Comparison of ENCODE assay signal across 25 cellular contexts in the genomic region with DNA sequence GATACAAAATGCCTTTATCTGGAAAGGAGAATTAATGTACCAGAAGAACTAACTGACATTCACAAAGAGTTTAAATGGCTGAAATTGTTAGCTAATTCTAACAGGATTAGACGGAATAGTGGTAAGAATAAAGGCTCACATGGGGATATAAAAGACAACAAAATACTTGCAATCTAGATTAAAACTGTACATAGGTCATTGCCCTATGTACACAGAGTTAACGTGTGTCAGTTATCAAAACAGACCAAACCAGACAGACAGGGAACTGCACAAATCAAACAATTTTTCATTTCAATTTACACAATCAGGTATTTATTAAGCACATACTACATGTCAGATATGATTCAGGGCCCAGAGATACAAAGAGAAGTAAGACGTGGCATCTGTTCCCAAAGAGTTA. TPM values are rescaled to one million over a fixed set of nuclear protein-coding genes. Genes with fewer than 3 reads are reported as not detected.
A peak's percentile ranks its signal among the peaks of the same experiment; 100 is the strongest.
DNase-seq lines count a peak whose midpoint lies in the region; ATAC-seq and TF ChIP-seq lines count a peak whose summit lies in the region.
"Had no signal": no experiment of that assay in that cellular context is flagged by ENCODE, and none has a peak within 500 bp of the region (broad histone marks: within the 10 kb centered on the region; RNA-seq: fewer than 3 reads in every experiment).

No MANE protein-coding gene starts in this region.

- peak overlapping the region; percentile 63 for H3K4me2 ChIP-seq in mammary epithelial cell (ENCODE audit: insufficient read depth, low read depth, low read length)
- peak overlapping the region; percentile 23; the same call in 1 of the 2 replicates for H3K4me2 ChIP-seq in PC-9
- H3K4me2 ChIP-seq: A549, BLaER1 had no signal

- POLR2A ChIA-PET in MCF 10A (lab: Yijun Ruan, JAX): interaction anchor here (0.8 to 2.4 kb wide), 2 partner anchors 8 to 10 kb away, joined by 3 to 7 read pairs; no protein-coding TSS in a partner anchor
- POLR2A ChIA-PET in PC-9 (lab: Charles Lee; ENCODE audit: unreplicated experiment): no interaction called here

- H3K36me3 Mint-ChIP-seq in MCF 10A (ENCODE audit: insufficient read depth, unreplicated experiment) (peaks cover 56% of the 10 kb centered on the region), T-helper 17 cell (ENCODE audit: low read depth) (no peaks in the 10 kb centered on the region)
- H3K36me3 Mint-ChIP-seq: CD4-positive, alpha-beta memory T cell; CD4-positive, CD25-positive, alpha-beta regulatory T cell; CD8-positive, alpha-beta memory T cell had no signal

- CTCF ChIA-PET in mammary epithelial cell (lab: Charles Lee; ENCODE audit: low non-redundant PET): interaction anchor here (0.5 kb wide), 1 partner anchor 13 kb away, joined by 3 read pairs; no protein-coding TSS in a partner anchor
- CTCF ChIA-PET in MCF 10A (lab: Yijun Ruan, JAX): interaction anchor here (0.9 to 2.4 kb wide), 2 partner anchors 10 to 66 kb away, joined by 3 to 10 read pairs; no protein-coding TSS in a partner anchor
- CTCF ChIA-PET in PC-9 (lab: Charles Lee): no interaction called here

- no TSS peak for BruUV-seq in mammary epithelial cell (replicated peaks; lab: Mats Ljungman, UMichigan)
- BruUV-seq in MCF 10A (replicated peaks; lab: Mats Ljungman, UMichigan): no TSS peak
- no TSS peak for BruUV-seq in PC-9 (replicated peaks; lab: Mats Ljungman, UMichigan)

- H2AFZ ChIP-seq in mammary epithelial cell (ENCODE audit: low read depth, low read length) (peak overlapping the region; percentile 22), PC-9 (no peak overlapping the region)

- H3K9me3 ChIP-seq in mammary epithelial cell (replicated peaks; ENCODE audit: insufficient read depth, low read length) (peaks cover 10% of the 10 kb centered on the region), PC-9 (ENCODE audit: insufficient read depth, low read depth) (peaks cover 8% of the 10 kb centered on the region; the same call in 1 of the 2 replicates), T-helper 17 cell (ENCODE audit: control insufficient read depth, low read length, poor library complexity, severe bottlenecking) (no peaks in the 10 kb centered on the region)
- H3K9me3 ChIP-seq: A549, BE2C had no signal

- H3K27ac ChIP-seq in mammary epithelial cell (ENCODE audit: insufficient read depth, low read depth, low read length): peak overlapping the region; percentile 68
- H3K27ac ChIP-seq in PC-9: no peak overlapping the region
- H3K27ac ChIP-seq: 22Rv1, A549, BLaER1 had no signal

- H3K4me1 ChIP-seq in mammary epithelial cell (ENCODE audit: insufficient read depth, low read length) (peaks cover 42% of the 10 kb centered on the region), PC-9 (replicated peaks; ENCODE audit: insufficient read depth) (peaks cover 8% of the 10 kb centered on the region)
- H3K4me1 ChIP-seq: A549, BE2C had no signal

- in situ Hi-C loops in mammary epithelial cell (cut with MboI; ENCODE audit: low sequenced_read_pairs in 2 of 2): no loop called here

- H3K27ac Mint-ChIP-seq in MCF 10A (ENCODE audit: low read depth, unreplicated experiment) (no peak overlapping the region), T-helper 17 cell (no peak overlapping the region)
- H3K27ac Mint-ChIP-seq: CD14-positive monocyte; CD4-positive, alpha-beta memory T cell; CD4-positive, CD25-positive, alpha-beta regulatory T cell; CD8-positive, alpha-beta memory T cell had no signal

- no peak for DNase-seq in mammary epithelial cell
- no peak for DNase-seq in MCF 10A (ENCODE audit: unreplicated experiment)
- DNase-seq in PC-9: no peak
- no peak for DNase-seq in T-helper 17 cell
- DNase-seq in activated effector memory CD4-positive, alpha-beta T cell treated with anti-CD3 and anti-CD28 coated beads, Interleukin-2, amount 50 U/mL, for 16 hours: no peak
- DNase-seq: ACHN; BE2C; C1 segment of cervical spinal cord; CD4-positive, alpha-beta memory T cell; CD4-positive, CD25-positive, alpha-beta regulatory T cell; CD8-positive, alpha-beta memory T cell; COR-L47; DMS 273 treated with DMSO at 0.1 percent for 48 hours; DMS153; DMS53; DMS79; DND-41; EL; GDM1 had no signal

- H4K20me1 ChIP-seq in mammary epithelial cell (ENCODE audit: insufficient read depth, low read length) (no peaks in the 10 kb centered on the region), PC-9 (ENCODE audit: insufficient read depth) (no peaks in the 10 kb centered on the region)
- H4K20me1 ChIP-seq: BLaER1 had no signal

- TF ChIP-seq CTCF in mammary epithelial cell (conservative IDR thresholded peaks at IDR 0.05 in 1 of 2, IDR thresholded peaks at IDR 0.05 in 1 of 2; ENCODE audit: extremely low read depth in 1 of 2, insufficient read depth in 1 of 2, low read depth in 1 of 2, low read length in 2 of 2) (no peak), MCF 10A (IDR thresholded peaks at IDR 0.05; ENCODE audit: unreplicated experiment) (no peak), PC-9 (conservative IDR thresholded peaks at IDR 0.05) (no peak)

- dilution Hi-C loops in mammary epithelial cell (cut with HindIII; ENCODE audit: low sequenced_read_pairs): no loop called here

- H3K79me2 ChIP-seq in mammary epithelial cell (ENCODE audit: insufficient read depth, low read length): peaks cover 78% of the 10 kb centered on the region
- H3K79me2 ChIP-seq in PC-9 (ENCODE audit: low read depth): no peaks in the 10 kb centered on the region

- no peaks in the 10 kb centered on the region for H3K9me2 ChIP-seq in PC-9 (ENCODE audit: insufficient read depth)

- no peaks in the 10 kb centered on the region for H3K27me3 ChIP-seq in mammary epithelial cell (ENCODE audit: insufficient read depth, low read length)
- no peaks in the 10 kb centered on the region for H3K27me3 ChIP-seq in PC-9 (ENCODE audit: insufficient read depth, low read depth)
- H3K27me3 ChIP-seq: BE2C, BLaER1 had no signal

- intact Hi-C loops in mammary epithelial cell (cut with micrococcal nuclease): no loop called here
- intact Hi-C loops in MCF 10A (cut with micrococcal nuclease): no loop called here
- intact Hi-C loops in PC-9 (cut with micrococcal nuclease; ENCODE audit: unreplicated experiment): no loop called here

- no peaks in the 10 kb centered on the region for H3K9me3 Mint-ChIP-seq in MCF 10A (ENCODE audit: unreplicated experiment)

- H3K4me1 Mint-ChIP-seq in MCF 10A (ENCODE audit: insufficient read depth, unreplicated experiment): peaks cover 52% of the 10 kb centered on the region
- no peaks in the 10 kb centered on the region for H3K4me1 Mint-ChIP-seq in T-helper 17 cell
- H3K4me1 Mint-ChIP-seq: CD4-positive, alpha-beta memory T cell; CD4-positive, CD25-positive, alpha-beta regulatory T cell; CD8-positive, alpha-beta memory T cell had no signal

- H3K4me3 Mint-ChIP-seq in MCF 10A (ENCODE audit: unreplicated experiment): no peak overlapping the region
- no peak overlapping the region for H3K4me3 Mint-ChIP-seq in T-helper 17 cell
- H3K4me3 Mint-ChIP-seq: CD14-positive monocyte; CD4-positive, alpha-beta memory T cell; CD4-positive, CD25-positive, alpha-beta regulatory T cell; CD8-positive, alpha-beta memory T cell had no signal

- H3K36me3 ChIP-seq in mammary epithelial cell (ENCODE audit: insufficient read depth, low read length): no peaks in the 10 kb centered on the region
- no peaks in the 10 kb centered on the region for H3K36me3 ChIP-seq in PC-9 (ENCODE audit: low read depth)
- H3K36me3 ChIP-seq: BE2C, BLaER1 had no signal

- H3F3A ChIP-seq in PC-9 (ENCODE audit: insufficient read depth, low read depth): no peaks in the 10 kb centered on the region

- no peaks in the 10 kb centered on the region for H3K27me3 Mint-ChIP-seq in MCF 10A (ENCODE audit: insufficient read depth, unreplicated experiment)
- no peaks in the 10 kb centered on the region for H3K27me3 Mint-ChIP-seq in T-helper 17 cell

- H3K9ac ChIP-seq in mammary epithelial cell (ENCODE audit: insufficient read depth, low read length): no peak overlapping the region
- H3K9ac ChIP-seq: BLaER1 had no signal

- no peak for ATAC-seq in T-helper 17 cell
- ATAC-seq: A549, GM12878 had no signal

- WGBS in mammary epithelial cell (ENCODE audit: low coverage, missing lambda C conversion rate): 29% methylated on average over 3 of the region's 3 CpGs

- no peak overlapping the region for H3K4me3 ChIP-seq in mammary epithelial cell (replicated peaks in 1 of 3; ENCODE audit: insufficient read depth in 1 of 3, low read depth in 2 of 3, low read length in 3 of 3)
- no peak overlapping the region for H3K4me3 ChIP-seq in PC-9
- H3K4me3 ChIP-seq: A549, BLaER1, GM12878 had no signal

RNA-seq across cellular contexts. Expression of a gene that starts 12.6 kb away (rescaled TPM):
- total RNA-seq in mammary epithelial cell (100 to 1,000 TPM in 1 of 2 donors, 10 to 100 TPM in 1; 46.1 to 106 TPM), MCF 10A (2022) (100 and 109 TPM in 2 replicates), PC-9 (2021) (3.1 and 4.8 TPM in 2 replicates), T-helper 17 cell (under 1 TPM in 1 of 2 donors, not detected in 1; 0.40 TPM)
- polyA plus RNA-seq in mammary epithelial cell: 29.4 TPM
- polyA minus RNA-seq in mammary epithelial cell: 46.9 TPM
- total RNA-seq: CD4-positive, alpha-beta memory T cell; CD4-positive, CD25-positive, alpha-beta regulatory T cell; CD8-positive, alpha-beta memory T cell; G401 had no signal
- polyA plus RNA-seq: CD4-positive, alpha-beta memory T cell; CD4-positive, CD25-positive, alpha-beta regulatory T cell; CD8-positive, alpha-beta memory T cell had no signal
